8 cellular contexts compared by ENCODE assay signal in genomic region chr4:83535520-83535944, GRCh38. TPM values are rescaled to one million over a fixed set of nuclear protein-coding genes. Genes with fewer than 3 reads are reported as not detected.
A peak's percentile ranks its signal among the peaks of the same experiment; 100 is the strongest.
DNase-seq lines count a peak whose midpoint lies in the region; ATAC-seq and TF ChIP-seq lines count a peak whose summit lies in the region.

No MANE protein-coding gene starts in this region.

- H3K27ac Mint-ChIP-seq in natural killer cell treated with Interleukin-12 subunit alpha and Interleukin-12 subunit beta and Interleukin-15 and Interleukin-18, amount 100 ng/mL, for 72 hours: peak overlapping the region; percentile 45 to 53

- 0% methylated on average over 6 to 15 of the region's 19 CpGs for WGBS in esophagus squamous epithelium, 2 donors
- 0 to 1% methylated on average over 19 of the region's 19 CpGs for WGBS in tibial nerve, 2 donors

- peak overlapping the region; percentile 68 to 85 (median 82) for H3K27ac ChIP-seq in esophagus squamous epithelium
- peak overlapping the region in 3 of 4 donors; percentile 6 to 84 (median 79) for H3K27ac ChIP-seq in tibial nerve

- no peaks in the 10 kb centered on the region for H3K36me3 Mint-ChIP-seq in natural killer cell treated with Interleukin-12 subunit alpha and Interleukin-12 subunit beta and Interleukin-15 and Interleukin-18, amount 100 ng/mL, for 72 hours

- H3K4me3 Mint-ChIP-seq in natural killer cell treated with Interleukin-12 subunit alpha and Interleukin-12 subunit beta and Interleukin-15 and Interleukin-18, amount 100 ng/mL, for 72 hours: peak overlapping the region; percentile 95

- no peak for TF ChIP-seq POLR2A in esophagus squamous epithelium (IDR thresholded peaks at IDR 0.05)
- TF ChIP-seq POLR2A in tibial nerve (IDR thresholded peaks at IDR 0.05): no peak

- H3K4me1 Mint-ChIP-seq in natural killer cell treated with Interleukin-12 subunit alpha and Interleukin-12 subunit beta and Interleukin-15 and Interleukin-18, amount 100 ng/mL, for 72 hours (ENCODE audit: low read depth in 2 of 2): peaks cover 6 to 12% of the 10 kb centered on the region in 2 donors

- TF ChIP-seq EP300 in tibial nerve (IDR thresholded peaks at IDR 0.05): no peak

- ATAC-seq in HG02970 (IDR thresholded peaks at IDR 0.05; ENCODE audit: low FRiP score, unreplicated experiment): peak; percentile 8
- ATAC-seq in natural killer cell treated with Interleukin-12 subunit alpha and Interleukin-12 subunit beta and Interleukin-15 and Interleukin-18, amount 100 ng/mL, for 72 hours: peak; percentile 2 to 21

- TF ChIP-seq CTCF in esophagus squamous epithelium (IDR thresholded peaks at IDR 0.05): no peak
- no peak for TF ChIP-seq CTCF in tibial nerve (IDR thresholded peaks at IDR 0.05)

- peak; percentile 23 for DNase-seq in SIG-M5 treated with dmso at 0.1 percent for 504 hours (lab: John Stamatoyannopoulos, UW; ENCODE audit: unreplicated experiment)
- no peak for DNase-seq in SIG-M5 (lab: John Stamatoyannopoulos, UW)
- peak; percentile 48 for DNase-seq in NCI-H510A (lab: John Stamatoyannopoulos, UW)
- DNase-seq in activated T-cell treated with anti-CD3 and anti-CD28 coated beads for 4 hours: peak; percentile 19
- DNase-seq in esophagus squamous epithelium (lab: John Stamatoyannopoulos, UW): no peak
- no peak for DNase-seq in natural killer cell treated with Interleukin-12 subunit alpha and Interleukin-12 subunit beta and Interleukin-15 and Interleukin-18, amount 100 ng/mL, for 72 hours (ENCODE audit: low spot score)
- DNase-seq in tibial nerve (ENCODE audit: low spot score in 2 of 2): peak in 1 of 2 donors; percentile 20

- intact Hi-C loops in esophagus squamous epithelium (cut with DNase I): no loop called here

- H3K9me3 ChIP-seq in esophagus squamous epithelium (no peaks in the 10 kb centered on the region), tibial nerve (no peaks in the 10 kb centered on the region)

- peaks cover 6 to 24% (median 9%) of the 10 kb centered on the region in 3 donors for H3K4me1 ChIP-seq in esophagus squamous epithelium
- peaks cover 0 to 20% (median 16%) of the 10 kb centered on the region in 4 donors for H3K4me1 ChIP-seq in tibial nerve

- H3K36me3 ChIP-seq in esophagus squamous epithelium (no peaks in the 10 kb centered on the region), tibial nerve (no peaks in the 10 kb centered on the region)

- no peaks in the 10 kb centered on the region for H3K9me3 Mint-ChIP-seq in natural killer cell treated with Interleukin-12 subunit alpha and Interleukin-12 subunit beta and Interleukin-15 and Interleukin-18, amount 100 ng/mL, for 72 hours

- H3K4me3 ChIP-seq in esophagus squamous epithelium: peak overlapping the region; percentile 60 to 89 (median 78)
- H3K4me3 ChIP-seq in tibial nerve: peak overlapping the region; percentile 40 to 70 (median 56)

- H3K27me3 Mint-ChIP-seq in natural killer cell treated with Interleukin-12 subunit alpha and Interleukin-12 subunit beta and Interleukin-15 and Interleukin-18, amount 100 ng/mL, for 72 hours: peaks cover 35 to 49% of the 10 kb centered on the region in 2 donors

- peaks cover 0 to 37% (median 0%) of the 10 kb centered on the region in 4 donors for H3K27me3 ChIP-seq in esophagus squamous epithelium
- H3K27me3 ChIP-seq in tibial nerve: peaks cover 0 to 35% of the 10 kb centered on the region in 2 donors

RNA-seq across cellular contexts. Expression of gene GPAT3, which starts 0.4 kb away (rescaled TPM):
- 1 to 10 TPM; 3.3 to 7.2 (median 4.2) TPM for total RNA-seq in esophagus squamous epithelium
- total RNA-seq in natural killer cell treated with Interleukin-12 subunit alpha and Interleukin-12 subunit beta and Interleukin-15 and Interleukin-18, amount 100 ng/mL, for 72 hours: 1 to 10 TPM in 1 of 2 donors, under 1 TPM in 1; 0.93 to 2.1 TPM
- 1 to 10 TPM in 3 of 4 donors, under 1 TPM in 1; 0.90 to 8.1 (median 6.7) TPM for total RNA-seq in tibial nerve

RNA-seq across cellular contexts. Expression of gene ABRAXAS1, which starts 50.6 kb away (rescaled TPM):
- total RNA-seq in esophagus squamous epithelium (1 to 10 TPM; 3.1 to 9.0 (median 6.1) TPM), tibial nerve (10 to 100 TPM; 10.2 to 21.0 (median 14.8) TPM)
- 1 to 10 TPM; 5.6 to 8.5 TPM for total RNA-seq in natural killer cell treated with Interleukin-12 subunit alpha and Interleukin-12 subunit beta and Interleukin-15 and Interleukin-18, amount 100 ng/mL, for 72 hours

Comparison
In these comparisons a context has a peak if more than half of its experiments do, and no peak if none do; other contexts are left out.
1. DNase-seq: peak in SIG-M5 treated with dmso at 0.1 percent for 504 hours (single experiment), NCI-H510A (single experiment) and activated T-cell treated with anti-CD3 and anti-CD28 coated beads for 4 hours (single experiment); none in SIG-M5 (single experiment), esophagus squamous epithelium (single experiment) and natural killer cell treated with Interleukin-12 subunit alpha and Interleukin-12 subunit beta and Interleukin-15 and Interleukin-18, amount 100 ng/mL, for 72 hours (single experiment).